Comparison of ENCODE assay signal across 8 cellular contexts in genomic region chr13:74026753-74027152, GRCh38.
A peak's percentile ranks its signal among the peaks of the same experiment; 100 is the strongest.
DNase-seq lines count a peak whose midpoint lies in the region; ATAC-seq lines count a peak whose summit lies in the region.

No MANE protein-coding gene starts in this region.

- DNase-seq in CD1c-positive myeloid dendritic cell (ENCODE audit: extremely low spot score) = peak; percentile 28
- DNase-seq in activated CD8-positive, alpha-beta memory T cell treated with anti-CD3 and anti-CD28 coated beads, Interleukin-2, amount 50 U/mL, for 1 hour (ENCODE audit: extremely low read depth) = peak; percentile 61
- peak; percentile 50 to 58 for DNase-seq in stimulated activated CD8-positive, alpha-beta memory T cell treated with anti-CD3 and anti-CD28 coated beads, Interleukin-7, amount 100 ng/mL, for 4 hours (ENCODE audit: low read depth in 2 of 2)
- DNase-seq in AG08396 (ENCODE audit: low spot score) = no peak
- no peak for DNase-seq in NCI-H187 treated with DMSO at 0.1 percent for 48 hours (lab: John Stamatoyannopoulos, UW)

- peak overlapping the region; percentile 55 for H3K4me3 ChIP-seq in iPS-18a (ENCODE audit: low read length)

- H3K27ac ChIP-seq in iPS-18a (ENCODE audit: low read length) = peak overlapping the region; percentile 65

- peak overlapping the region; percentile 64 for H3K9ac ChIP-seq in iPS-18a (ENCODE audit: low read length)

- no peaks in the 10 kb centered on the region for H3K36me3 ChIP-seq in iPS-18a (ENCODE audit: control insufficient read depth, low read depth, low read length)

- ATAC-seq in GM19467 (IDR thresholded peaks at IDR 0.05; ENCODE audit: unreplicated experiment) (peak; percentile 89), HG03575 (IDR thresholded peaks at IDR 0.05; ENCODE audit: extremely low read depth, insufficient number of reproducible peaks, low FRiP score, unreplicated experiment) (peak; percentile 87)

- peaks cover 38% of the 10 kb centered on the region for H3K4me1 ChIP-seq in iPS-18a (ENCODE audit: control insufficient read depth, low read depth, low read length)

- H3K9me3 ChIP-seq in iPS-18a (ENCODE audit: control insufficient read depth, low read depth, low read length) = no peaks in the 10 kb centered on the region

- H3K27me3 ChIP-seq in iPS-18a (ENCODE audit: control insufficient read depth, insufficient read depth, low read length) = no peaks in the 10 kb centered on the region

Comparison
In these comparisons a context has a peak if more than half of its experiments do, and no peak if none do; other contexts are left out.
1. DNase-seq: peak in CD1c-positive myeloid dendritic cell (single experiment), activated CD8-positive, alpha-beta memory T cell treated with anti-CD3 and anti-CD28 coated beads, Interleukin-2, amount 50 U/mL, for 1 hour (single experiment) and stimulated activated CD8-positive, alpha-beta memory T cell treated with anti-CD3 and anti-CD28 coated beads, Interleukin-7, amount 100 ng/mL, for 4 hours (2 of 2); none in AG08396 (single experiment) and NCI-H187 treated with DMSO at 0.1 percent for 48 hours (single experiment).